ENCODE assay signal across 2 cellular contexts in genomic region chr16:54115558-54115957, GRCh38.
TF ChIP-seq lines count a peak whose summit lies in the region.

No MANE protein-coding gene starts in this region.

TF ChIP-seq in SK-N-SH, 30 proteins besides CTCF, POLR2A, EP300 and RAD21 (continued from another document):
- TF ChIP-seq NRF1 (IDR thresholded peaks at IDR 0.05; ENCODE audit: low read depth, low read length) = no peak
- no peak for TF ChIP-seq YY1 (IDR thresholded peaks at IDR 0.05; ENCODE audit: low read depth)
- no peak for TF ChIP-seq FOXJ3 (CRISPR knock-in tag; IDR thresholded peaks at IDR 0.05)
- TF ChIP-seq RXRA (IDR thresholded peaks at IDR 0.05; ENCODE audit: borderline replicate concordance, low read depth) = no peak
- TF ChIP-seq FOSL2 (IDR thresholded peaks at IDR 0.05; ENCODE audit: borderline replicate concordance, low read depth) = no peak
- no peak for TF ChIP-seq RFX5 (IDR thresholded peaks at IDR 0.05; ENCODE audit: low read length)
- no peak for TF ChIP-seq RCOR1 (IDR thresholded peaks at IDR 0.05; ENCODE audit: low read length)
- TF ChIP-seq FOXM1 (IDR thresholded peaks at IDR 0.05; ENCODE audit: low read depth) = no peak
- no peak for TF ChIP-seq ELF1 (IDR thresholded peaks at IDR 0.05)
- TF ChIP-seq REST (IDR thresholded peaks at IDR 0.05; ENCODE audit: low read depth, low read length) = no peak
- TF ChIP-seq NFIC (IDR thresholded peaks at IDR 0.05; ENCODE audit: borderline replicate concordance) = no peak

TF ChIP-seq in WTC11, 78 proteins besides CTCF, POLR2A, EP300 and RAD21 (continued from another document):
- TF ChIP-seq ZBTB43 (CRISPR knock-in tag; IDR thresholded peaks at IDR 0.05) (no peak), E2F4 (CRISPR knock-in tag; IDR thresholded peaks at IDR 0.05; ENCODE audit: borderline replicate concordance, low read depth) (no peak), SOX15 (CRISPR knock-in tag; IDR thresholded peaks at IDR 0.05) (no peak), ZNF512 (CRISPR knock-in tag; IDR thresholded peaks at IDR 0.05; ENCODE audit: borderline replicate concordance) (no peak), MLX (CRISPR knock-in tag; IDR thresholded peaks at IDR 0.05) (no peak), ZNF281 (CRISPR knock-in tag; IDR thresholded peaks at IDR 0.05) (no peak), GTF2I (CRISPR knock-in tag; conservative IDR thresholded peaks at IDR 0.05) (no peak), SMAD4 (CRISPR knock-in tag; IDR thresholded peaks at IDR 0.05) (no peak), FOXP1 (CRISPR knock-in tag; IDR thresholded peaks at IDR 0.05; ENCODE audit: borderline replicate concordance) (no peak), ESRRA (CRISPR knock-in tag; IDR thresholded peaks at IDR 0.05; ENCODE audit: borderline replicate concordance) (no peak), HMGA2 (CRISPR knock-in tag; IDR thresholded peaks at IDR 0.05) (no peak)
